ENCODE assay signal across 16 cellular contexts in genomic region chr11:33557201-33557600, GRCh38.
DNase-seq lines count a peak whose midpoint lies in the region; ATAC-seq and TF ChIP-seq lines count a peak whose summit lies in the region.
"Had no signal": no experiment of that assay in that cellular context is flagged by ENCODE, and none has a peak within 500 bp of the region (broad histone marks: within the 10 kb centered on the region; RNA-seq: fewer than 3 reads in every experiment).

No MANE protein-coding gene starts in this region.

- H3K4me3 ChIP-seq in KMS-11 (IDR thresholded peaks at IDR 0.05; ENCODE audit: insufficient read depth, low read depth, low read length), result no peak overlapping the region
- H3K4me3 ChIP-seq: heart left ventricle, thyroid gland had no signal

- no peaks in the 10 kb centered on the region for H3K79me2 ChIP-seq in KMS-11 (ENCODE audit: insufficient read depth, low read depth)

- H3K4me1 ChIP-seq in KMS-11 (ENCODE audit: low read depth, poor library complexity, severe bottlenecking), result peaks cover 8% of the 10 kb centered on the region
- H3K4me1 ChIP-seq: heart left ventricle, thyroid gland had no signal

- peak overlapping the region; percentile 23; the same call in 1 of the 2 replicates for H3K4me2 ChIP-seq in KMS-11

- no peak overlapping the region for H3K9ac ChIP-seq in KMS-11

- H2AFZ ChIP-seq in KMS-11 (ENCODE audit: low read depth), result no peak overlapping the region

- H3K27me3 ChIP-seq in KMS-11 (ENCODE audit: insufficient read depth, low read depth), result no peaks in the 10 kb centered on the region
- H3K27me3 ChIP-seq: heart left ventricle, thyroid gland had no signal

- TF ChIP-seq CTCF in AG09319 (IDR thresholded peaks at IDR 0.05; ENCODE audit: low read depth, low read length) (no peak), KMS-11 (conservative IDR thresholded peaks at IDR 0.05; ENCODE audit: low read depth, low read length) (no peak)

- ATAC-seq in HG03108 (IDR thresholded peaks at IDR 0.05; ENCODE audit: unreplicated experiment) (no peak), GM18520 (IDR thresholded peaks at IDR 0.05; ENCODE audit: unreplicated experiment) (no peak), HG03378 (IDR thresholded peaks at IDR 0.05; ENCODE audit: unreplicated experiment) (no peak)
- ATAC-seq: effector memory CD8-positive, alpha-beta T cell; heart left ventricle had no signal

- H4K20me1 ChIP-seq in KMS-11 (ENCODE audit: insufficient read depth), result no peaks in the 10 kb centered on the region

- H3K27ac ChIP-seq in KMS-11, result no peak overlapping the region
- H3K27ac ChIP-seq: heart left ventricle, thyroid gland had no signal

- DNase-seq in AG09319 (ENCODE audit: extremely low read depth, low read depth), result peak; percentile 20
- peak; percentile 81 for DNase-seq in astrocyte of the hippocampus (ENCODE audit: low read depth, low spot score)
- DNase-seq in iris pigment epithelial cell (ENCODE audit: low read depth), result peak; percentile 62
- DNase-seq in SK-N-DZ (ENCODE audit: low spot score), result no peak
- DNase-seq: activated CD4-positive, alpha-beta T cell treated with anti-CD3 and anti-CD28 coated beads, Interleukin-2, amount 50 U/mL, for 1 hour; aorta; DMS53; effector memory CD8-positive, alpha-beta T cell; GOT3; heart left ventricle; NCI-H2171 treated with DMSO at 0.1 percent for 48 hours; thyroid gland had no signal

- H3K36me3 ChIP-seq in KMS-11 (ENCODE audit: insufficient read depth), result no peaks in the 10 kb centered on the region
- H3K36me3 ChIP-seq: heart left ventricle, thyroid gland had no signal
